Comparison of ENCODE assay signal across 9 cellular contexts in genomic region chr7:128104109-128104742, GRCh38.
A peak's percentile ranks its signal among the peaks of the same experiment; 100 is the strongest.
DNase-seq lines count a peak whose midpoint lies in the region; ATAC-seq, FAIRE-seq and TF ChIP-seq lines count a peak whose summit lies in the region.
"Had no signal": no experiment of that assay in that cellular context is flagged by ENCODE, and none has a peak within 500 bp of the region (broad histone marks: within the 10 kb centered on the region; RNA-seq: fewer than 3 reads in every experiment).

No MANE protein-coding gene starts in this region.

- CTCF ChIA-PET in AG04450 (lab: Charles Lee), result interaction anchor here (0.8 to 3.5 kb wide), 4 partner anchors 21 to 395 kb away, joined by 3 to 15 read pairs (median 7); no protein-coding TSS in a partner anchor

- peak overlapping the region; percentile 52; the same call in 1 of the 2 replicates for H2AFZ ChIP-seq in OCI-LY3 (ENCODE audit: low read depth, low read length)

- no peaks in the 10 kb centered on the region for H4K20me1 ChIP-seq in OCI-LY3 (ENCODE audit: insufficient read depth, low read length)

- FAIRE-seq in HTR-8/SVneo (lab: Jason Lieb, UNC), result no peak
- FAIRE-seq: bronchial epithelial cell had no signal

- no peak overlapping the region for H3K27ac ChIP-seq in AG04450 (ENCODE audit: low read depth, low read length)
- no peak overlapping the region for H3K27ac ChIP-seq in OCI-LY3 (ENCODE audit: low read length)

- peak overlapping the region; percentile 98 for H3K4me2 ChIP-seq in OCI-LY3 (ENCODE audit: low read length)

- peak overlapping the region; percentile 64 for H3K4me3 Mint-ChIP-seq in endothelial cell (ENCODE audit: unreplicated experiment)
- H3K4me3 Mint-ChIP-seq in neural crest cell, result peak overlapping the region; percentile 69

- peaks cover 32% of the 10 kb centered on the region for H3K4me1 Mint-ChIP-seq in endothelial cell (ENCODE audit: unreplicated experiment)
- peaks cover 10% of the 10 kb centered on the region for H3K4me1 Mint-ChIP-seq in neural crest cell

- ATAC-seq in GM18909 (IDR thresholded peaks at IDR 0.05; ENCODE audit: poor library complexity, unreplicated experiment), result peak; percentile 20
- no peak for ATAC-seq in HG02884 (IDR thresholded peaks at IDR 0.05; ENCODE audit: unreplicated experiment)

- DNase-seq in AG04450 (ENCODE audit: low read depth, low spot score), result no peak
- DNase-seq in endothelial cell (ENCODE audit: low spot score), result no peak
- DNase-seq in neural crest cell (ENCODE audit: low read depth, low spot score), result no peak
- no peak for DNase-seq in HTR-8/SVneo (ENCODE audit: insufficient read length, low spot score)
- DNase-seq in NCI-H446 (lab: John Stamatoyannopoulos, UW), result no peak

- POLR2A ChIA-PET in AG04450 (lab: Yijun Ruan, JAX), result no interaction called here

- H3K4me1 ChIP-seq in OCI-LY3 (ENCODE audit: low read length), result peaks cover 22% of the 10 kb centered on the region

- H3K36me3 ChIP-seq in OCI-LY3 (replicated peaks; ENCODE audit: low read depth, low read length), result no peaks in the 10 kb centered on the region

- H3K27me3 Mint-ChIP-seq in endothelial cell (ENCODE audit: unreplicated experiment) (peaks cover 50% of the 10 kb centered on the region), neural crest cell (ENCODE audit: low read depth) (peaks cover 61% of the 10 kb centered on the region)

- no peaks in the 10 kb centered on the region for H3K79me2 ChIP-seq in OCI-LY3 (ENCODE audit: low read length)

- no peaks in the 10 kb centered on the region for H3K9me3 Mint-ChIP-seq in endothelial cell (ENCODE audit: unreplicated experiment)
- H3K9me3 Mint-ChIP-seq in neural crest cell, result no peaks in the 10 kb centered on the region

- H3K27me3 ChIP-seq in AG04450 (ENCODE audit: control insufficient read depth, insufficient read depth, low read length), result peaks cover 26% of the 10 kb centered on the region
- peaks cover 11% of the 10 kb centered on the region for H3K27me3 ChIP-seq in OCI-LY3 (ENCODE audit: low read depth, low read length)

- peak overlapping the region; percentile 34 for H3K27ac Mint-ChIP-seq in endothelial cell (ENCODE audit: unreplicated experiment)
- no peak overlapping the region for H3K27ac Mint-ChIP-seq in neural crest cell (ENCODE audit: unreplicated experiment)

- TF ChIP-seq CTCF in AG04450 (IDR thresholded peaks at IDR 0.05; ENCODE audit: low read depth, low read length) (no peak), OCI-LY3 (IDR thresholded peaks at IDR 0.05; ENCODE audit: low read depth, low read length) (no peak), endothelial cell (IDR thresholded peaks at IDR 0.05; ENCODE audit: unreplicated experiment) (no peak), neural crest cell (conservative IDR thresholded peaks at IDR 0.05) (no peak)

- peak overlapping the region; percentile 50 for H3K4me3 ChIP-seq in AG04450 (ENCODE audit: low read depth, low read length)
- peak overlapping the region; percentile 86 for H3K4me3 ChIP-seq in OCI-LY3 (ENCODE audit: low read length)

- peak overlapping the region; percentile 75 for H3K9ac ChIP-seq in OCI-LY3 (ENCODE audit: low read length)

- no peaks in the 10 kb centered on the region; the same call in 1 of the 2 replicates for H3K9me3 ChIP-seq in AG04450 (ENCODE audit: control insufficient read depth, insufficient read depth, low read length)
- H3K9me3 ChIP-seq in OCI-LY3 (ENCODE audit: insufficient read depth, low read length), result no peaks in the 10 kb centered on the region

- H3K36me3 Mint-ChIP-seq in endothelial cell (ENCODE audit: low read depth, unreplicated experiment), result peaks cover 12% of the 10 kb centered on the region
- peaks cover 3% of the 10 kb centered on the region for H3K36me3 Mint-ChIP-seq in neural crest cell (ENCODE audit: low read depth)
